ENCODE assay signal across 1 cellular context in the genomic region with DNA sequence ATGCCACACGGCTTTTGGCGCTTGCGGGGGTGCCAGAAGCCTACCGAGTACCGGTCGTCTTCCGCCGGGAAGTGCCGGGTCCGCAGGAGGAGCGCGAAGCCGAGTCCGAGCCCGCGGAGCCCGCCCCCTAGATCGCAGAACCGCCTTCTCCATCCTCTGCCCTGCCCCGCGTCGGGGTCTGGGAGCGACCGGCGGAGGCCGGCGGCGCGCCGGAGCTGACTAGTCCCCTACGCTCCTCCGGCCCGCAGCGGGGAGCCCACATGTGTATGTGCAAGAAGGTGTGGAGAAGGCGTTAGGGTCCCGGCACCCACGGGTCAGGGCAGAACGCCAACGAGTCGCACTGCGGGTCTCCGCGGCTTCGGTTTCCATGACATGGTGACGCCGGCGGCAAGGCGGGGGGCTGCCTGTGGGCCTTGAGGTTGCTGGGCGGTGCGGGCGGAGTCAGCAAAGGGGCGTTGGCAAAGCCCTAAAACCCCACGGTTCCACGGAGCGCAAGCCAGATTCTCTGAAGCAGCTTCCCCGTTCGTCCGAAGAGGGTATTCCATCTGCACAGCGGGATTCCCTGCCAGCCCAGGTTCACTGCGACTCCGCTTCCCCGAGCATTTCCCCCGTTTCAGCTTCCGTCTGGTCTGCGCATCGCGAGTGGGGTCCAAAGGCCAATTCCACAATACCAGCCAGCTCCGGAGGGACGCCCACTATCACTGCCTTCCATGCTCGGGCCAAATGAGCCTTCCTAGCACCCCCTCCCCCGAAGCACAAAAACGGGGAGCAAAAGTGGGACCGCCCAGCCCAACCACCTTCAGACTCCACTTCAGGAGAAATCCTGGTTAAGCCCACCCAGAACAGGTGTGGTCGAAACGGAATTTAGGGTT.
TF ChIP-seq lines count a peak whose summit lies in the region.

No MANE protein-coding gene starts in this region.

TF ChIP-seq in K562, 482 proteins besides CTCF, POLR2A, EP300 and RAD21:
- peak; percentile 46; the same call in 1 of the 2 replicates for TF ChIP-seq SNIP1 (IDR thresholded peaks at IDR 0.05; ENCODE audit: low read depth)
- no peak for TF ChIP-seq MTA1 (IDR thresholded peaks at IDR 0.05; ENCODE audit: borderline replicate concordance)
- peak; percentile 73; the same call in 1 of the 2 replicates for TF ChIP-seq NFATC3 (IDR thresholded peaks at IDR 0.05)
- no peak for TF ChIP-seq GABPB1 (CRISPR knock-in tag; IDR thresholded peaks at IDR 0.05)
- TF ChIP-seq KDM5B (IDR thresholded peaks at IDR 0.05; ENCODE audit: insufficient replicate concordance, low read depth, low read length), result peak; percentile 15
- TF ChIP-seq, protein P1, sequence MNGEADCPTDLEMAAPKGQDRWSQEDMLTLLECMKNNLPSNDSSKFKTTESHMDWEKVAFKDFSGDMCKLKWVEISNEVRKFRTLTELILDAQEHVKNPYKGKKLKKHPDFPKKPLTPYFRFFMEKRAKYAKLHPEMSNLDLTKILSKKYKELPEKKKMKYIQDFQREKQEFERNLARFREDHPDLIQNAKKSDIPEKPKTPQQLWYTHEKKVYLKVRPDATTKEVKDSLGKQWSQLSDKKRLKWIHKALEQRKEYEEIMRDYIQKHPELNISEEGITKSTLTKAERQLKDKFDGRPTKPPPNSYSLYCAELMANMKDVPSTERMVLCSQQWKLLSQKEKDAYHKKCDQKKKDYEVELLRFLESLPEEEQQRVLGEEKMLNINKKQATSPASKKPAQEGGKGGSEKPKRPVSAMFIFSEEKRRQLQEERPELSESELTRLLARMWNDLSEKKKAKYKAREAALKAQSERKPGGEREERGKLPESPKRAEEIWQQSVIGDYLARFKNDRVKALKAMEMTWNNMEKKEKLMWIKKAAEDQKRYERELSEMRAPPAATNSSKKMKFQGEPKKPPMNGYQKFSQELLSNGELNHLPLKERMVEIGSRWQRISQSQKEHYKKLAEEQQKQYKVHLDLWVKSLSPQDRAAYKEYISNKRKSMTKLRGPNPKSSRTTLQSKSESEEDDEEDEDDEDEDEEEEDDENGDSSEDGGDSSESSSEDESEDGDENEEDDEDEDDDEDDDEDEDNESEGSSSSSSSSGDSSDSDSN (IDR thresholded peaks at IDR 0.05; ENCODE audit: borderline replicate concordance in 1 of 2, low read depth in 2 of 2, low read length in 2 of 2), result 0 out of 4 replicates have a peak, but pooled peaks of 1 of the 2 experiments have one; percentile 23
- no peak for TF ChIP-seq NR1H2 (CRISPR knock-in tag; IDR thresholded peaks at IDR 0.05)
- TF ChIP-seq FOXK1 (CRISPR knock-in tag; IDR thresholded peaks at IDR 0.05; ENCODE audit: borderline replicate concordance), result no peak
- no peak for TF ChIP-seq PML (IDR thresholded peaks at IDR 0.05; ENCODE audit: low read length)
- TF ChIP-seq ELF1 (tag; IDR thresholded peaks at IDR 0.05), result no peak
- TF ChIP-seq ZFP36 (IDR thresholded peaks at IDR 0.05; ENCODE audit: low read depth, low read length, partially characterized antibody), result peak; percentile 4
- no peak for TF ChIP-seq FOXP1 (CRISPR knock-in tag; IDR thresholded peaks at IDR 0.05)
- peak; percentile 58 for TF ChIP-seq PHF20 (IDR thresholded peaks at IDR 0.05; ENCODE audit: partially characterized antibody)
- TF ChIP-seq PCBP1 (IDR thresholded peaks at IDR 0.05; ENCODE audit: low read depth, low read length, poor library complexity, severe bottlenecking), result peak; percentile 65
- TF ChIP-seq CBX8 (IDR thresholded peaks at IDR 0.05; ENCODE audit: borderline replicate concordance, extremely low read depth, low read depth, low read length, poor library complexity, severe bottlenecking), result peak; percentile 67
- TF ChIP-seq KDM2B (CRISPR knock-in tag; IDR thresholded peaks at IDR 0.05), result peak; percentile 70; the same call in 1 of the 2 replicates
- no peak for TF ChIP-seq ZNF184 (CRISPR knock-in tag; IDR thresholded peaks at IDR 0.05)
- peak; percentile 16; the same call in 1 of the 2 replicates for TF ChIP-seq CTBP1 (IDR thresholded peaks at IDR 0.05; ENCODE audit: borderline replicate concordance)
- peak; percentile 17; the same call in 1 of the 2 replicates for TF ChIP-seq BCOR (IDR thresholded peaks at IDR 0.05)
- peak; percentile 61 for TF ChIP-seq EZH2 (IDR thresholded peaks at IDR 0.05; ENCODE audit: borderline replicate concordance, low read depth, low read length)
